Comparison of ENCODE assay signal across 31 cellular contexts in the genomic region with DNA sequence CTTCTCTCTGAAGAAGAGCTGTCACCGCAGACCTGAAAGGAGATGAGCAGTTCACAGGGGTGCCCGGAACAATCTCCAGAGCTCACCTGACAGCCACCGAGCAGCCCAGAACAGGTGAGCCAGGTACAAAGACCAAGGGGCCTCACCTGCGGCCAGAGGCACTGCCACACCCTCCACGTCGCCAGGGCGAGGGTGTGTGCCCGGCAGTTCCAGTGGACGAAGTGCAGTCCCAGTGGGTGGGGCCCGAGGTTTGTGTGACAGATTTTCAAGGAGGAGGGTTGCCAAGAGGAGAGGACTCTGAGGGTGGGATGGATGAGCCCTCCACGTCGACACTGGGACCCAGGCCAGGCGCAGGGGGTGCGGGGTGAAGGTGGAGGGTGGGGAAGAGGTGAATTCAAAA.
DNase-seq lines count a peak whose midpoint lies in the region; ATAC-seq, FAIRE-seq and TF ChIP-seq lines count a peak whose summit lies in the region.
"Had no signal": no experiment of that assay in that cellular context is flagged by ENCODE, and none has a peak within 500 bp of the region (broad histone marks: within the 10 kb centered on the region; RNA-seq: fewer than 3 reads in every experiment).

No MANE protein-coding gene starts in this region.

- H3K9ac ChIP-seq in liver (ENCODE audit: low read depth in 1 of 2, low read length in 2 of 2) (no peak overlapping the region), HepG2 (ENCODE audit: insufficient read depth, low read depth, low read length) (no peak overlapping the region), mucosa of stomach (ENCODE audit: low read length) (peak overlapping the region; percentile 66)
- H3K9ac ChIP-seq: parathyroid adenoma had no signal

- H3K9me3 ChIP-seq in liver (ENCODE audit: control insufficient read depth in 4 of 4, low read length in 3 of 4) (no peaks in the 10 kb centered on the region), HepG2 (ENCODE audit: low read length) (no peaks in the 10 kb centered on the region), mucosa of stomach (ENCODE audit: control insufficient read depth, low read length) (no peaks in the 10 kb centered on the region)
- H3K9me3 ChIP-seq: BE2C, esophagus muscularis mucosa, SJSA1, vagina had no signal

- H3K4me2 ChIP-seq in HepG2 (ENCODE audit: low read depth, low read length) = no peak overlapping the region

- H3K4me3 ChIP-seq in liver (ENCODE audit: low read depth in 1 of 3, low read length in 3 of 3) (no peak overlapping the region), HepG2 (replicated peaks in 1 of 3; ENCODE audit: insufficient read depth in 1 of 3, low read depth in 2 of 3, low read length in 3 of 3) (no peak overlapping the region), mucosa of stomach (ENCODE audit: low read length) (no peak overlapping the region)
- H3K4me3 ChIP-seq: cardiac muscle cell, esophagus muscularis mucosa, SJSA1, vagina had no signal

- no peak for TF ChIP-seq POLR2A in HepG2 (IDR thresholded peaks at IDR 0.05; ENCODE audit: insufficient read depth in 1 of 2, low read depth in 2 of 2, low read length in 2 of 2)

- H3K36me3 ChIP-seq in liver (ENCODE audit: control insufficient read depth in 4 of 4, insufficient read depth in 3 of 4, low read depth in 1 of 4, low read length in 3 of 4) (no peaks in the 10 kb centered on the region), HepG2 (replicated peaks in 1 of 2; ENCODE audit: control insufficient read depth in 1 of 2, insufficient read depth in 2 of 2, low read length in 2 of 2) (no peaks in the 10 kb centered on the region), mucosa of stomach (ENCODE audit: control insufficient read depth, insufficient read depth, low read length) (peaks cover under 1% of the 10 kb centered on the region)
- H3K36me3 ChIP-seq: BE2C, cardiac muscle cell, esophagus muscularis mucosa, SJSA1, vagina had no signal

- TF ChIP-seq EP300 in HepG2 (IDR thresholded peaks at IDR 0.05; ENCODE audit: low read depth in 2 of 2, low read length in 2 of 2) (no peak), HepG2 (CRISPR knock-in tag; IDR thresholded peaks at IDR 0.05; ENCODE audit: borderline replicate concordance) (no peak)

- POLR2A ChIA-PET in HepG2 (lab: Yijun Ruan, JAX) = no interaction called here

- H4K20me1 ChIP-seq in HepG2 (ENCODE audit: insufficient read depth, low read length) = no peaks in the 10 kb centered on the region

- in situ Hi-C loops in HepG2 (cut with HindIII; ENCODE audit: extremely low pct_ligation_motif_present, low pct_unique_long_range_greater_than_20kb) = no loop called here

- H2AFZ ChIP-seq in HepG2 (ENCODE audit: low read length) = no peak overlapping the region
- H2AFZ ChIP-seq: parathyroid adenoma had no signal

- no TSS peak for BruUV-seq in HepG2 (replicated peaks; lab: Mats Ljungman, UMichigan)

- no peak for FAIRE-seq in HepG2 (lab: Jason Lieb, UNC)
- FAIRE-seq: RCC 7860, TTC549 had no signal

- CTCF ChIA-PET in HepG2 (lab: Yijun Ruan, JAX; ENCODE audit: low intra/inter-chr PET ratio, low total read pairs) = no interaction called here

- TF ChIP-seq RAD21 in liver (IDR thresholded peaks at IDR 0.05) (no peak), HepG2 (CRISPR knock-in tag; IDR thresholded peaks at IDR 0.05) (no peak)

- WGBS in liver = 40% methylated on average over 14 of the region's 14 CpGs
- WGBS in HepG2 (ENCODE audit: low lambda C conversion rate) = 18% methylated on average over 12 of the region's 14 CpGs

- H3K79me2 ChIP-seq in HepG2 (ENCODE audit: insufficient read depth, low read length) = no peaks in the 10 kb centered on the region
- H3K79me2 ChIP-seq: parathyroid adenoma had no signal

- H3K27ac ChIP-seq in liver (ENCODE audit: low read depth in 1 of 2, low read length in 2 of 2) (peak overlapping the region; percentile 39 to 87), HepG2 (ENCODE audit: extremely low read length, insufficient read depth, low read length) (no peak overlapping the region)
- H3K27ac ChIP-seq: cardiac muscle cell, esophagus muscularis mucosa, foreskin keratinocyte, parathyroid adenoma, SJSA1, vagina had no signal

- H3K4me1 ChIP-seq in liver (ENCODE audit: control insufficient read depth in 4 of 4, insufficient read depth in 4 of 4, low read length in 3 of 4) (peaks cover 19 to 49% (median 37%) of the 10 kb centered on the region in 4 donors), HepG2 (ENCODE audit: insufficient read depth, low read length) (peaks cover 24% of the 10 kb centered on the region), mucosa of stomach (ENCODE audit: control insufficient read depth, insufficient read depth, low read length) (peaks cover 49% of the 10 kb centered on the region)
- H3K4me1 ChIP-seq: esophagus muscularis mucosa, foreskin keratinocyte, SJSA1, vagina had no signal

- intact Hi-C loops in HepG2 (cut with micrococcal nuclease; ENCODE audit: unreplicated experiment) = loop anchor here (10.0 kb wide), 1 partner anchor 58 kb away; the partner anchor contains the start of gene SMPD3

- TF ChIP-seq CTCF in liver (IDR thresholded peaks at IDR 0.05; ENCODE audit: low read depth, low read length, missing input control) = no peak
- no peak for TF ChIP-seq CTCF in HepG2 (CRISPR knock-in tag; IDR thresholded peaks at IDR 0.05)

- ATAC-seq in HepG2 (no peak), esophagus mucosa (peak; percentile 67), GM18909 (IDR thresholded peaks at IDR 0.05; ENCODE audit: poor library complexity, unreplicated experiment) (no peak)
- ATAC-seq: foreskin keratinocyte; stimulated activated effector memory CD8-positive, alpha-beta T cell treated with anti-CD3 and anti-CD28 coated beads, Interleukin-12 subunit alpha, Interleukin-12 subunit beta, amount 100 ng/mL, for 72 hours had no signal

- DNase-seq in HepG2 (ENCODE audit: low spot score) (no peak), GM19240 (ENCODE audit: insufficient read length, low spot score) (no peak), hepatic stellate cell (ENCODE audit: low spot score) (no peak), germinal center (ENCODE audit: low spot score) (no peak)
- DNase-seq: activated CD4-positive, alpha-beta memory T cell treated with anti-CD3 and anti-CD28 coated beads, Interleukin-2, amount 10 ng/mL, durations not matched to agents 7 days and 5 days; activated CD4-positive, alpha-beta T cell treated with anti-CD3 and anti-CD28 coated beads for 1 hour; activated effector memory CD4-positive, alpha-beta T cell treated with Interleukin-2 at 50 U/mL for 16 hours; activated naive CD8-positive, alpha-beta T cell treated with anti-CD3 and anti-CD28 coated beads for 36 hours; BE2C; cortex of kidney; DMS53; foreskin keratinocyte; IMR-90; left cardiac atrium; NCI-H1048; NCI-H187; NCI-H524 treated with DMSO at 0.1 percent for 48 hours; right cardiac atrium; stimulated activated CD4-positive, alpha-beta T cell treated with anti-CD3 and anti-CD28 coated beads, Interleukin-4, amount 100 ng/mL, for 24 hours had no signal

- H3K27me3 ChIP-seq in liver (ENCODE audit: control insufficient read depth in 4 of 4, insufficient read depth in 4 of 4, low read length in 3 of 4) (no peaks in the 10 kb centered on the region), HepG2 (ENCODE audit: control insufficient read depth in 1 of 2, insufficient read depth in 2 of 2, low read length in 2 of 2) (peaks cover 0 to 22% of the 10 kb centered on the region in 2 experiments; a peak in 4 of 5 replicates), mucosa of stomach (ENCODE audit: control insufficient read depth, insufficient read depth, low read length) (no peaks in the 10 kb centered on the region)
- H3K27me3 ChIP-seq: BE2C, cardiac muscle cell, esophagus muscularis mucosa, SJSA1, vagina had no signal

TF ChIP-seq in liver, 16 proteins besides CTCF, POLR2A, EP300 and RAD21:
- TF ChIP-seq MAX (IDR thresholded peaks at IDR 0.05) (no peak), FOXA1 (IDR thresholded peaks at IDR 0.05) (no peak), HNF4A (conservative IDR thresholded peaks at IDR 0.05) (peak in 1 of 2 donors; percentile 62)

TF ChIP-seq in HepG2, 621 proteins besides CTCF, POLR2A, EP300 and RAD21 (continues in another document):
- TF ChIP-seq HCFC1 (IDR thresholded peaks at IDR 0.05; ENCODE audit: low read depth, low read length) (no peak), JUND (CRISPR knock-in tag; IDR thresholded peaks at IDR 0.05) (no peak), KDM6A (CRISPR knock-in tag; IDR thresholded peaks at IDR 0.05; ENCODE audit: low read depth) (no peak), ZNF770 (CRISPR knock-in tag; IDR thresholded peaks at IDR 0.05) (no peak), THAP11 (CRISPR knock-in tag; IDR thresholded peaks at IDR 0.05) (no peak), SMARCE1 (IDR thresholded peaks at IDR 0.05; ENCODE audit: borderline replicate concordance) (no peak), TGIF2 (CRISPR knock-in tag; IDR thresholded peaks at IDR 0.05) (no peak), ZNF589 (CRISPR knock-in tag; conservative IDR thresholded peaks at IDR 0.05) (no peak), SMAD1 (CRISPR knock-in tag; IDR thresholded peaks at IDR 0.05; ENCODE audit: borderline replicate concordance, low read depth) (no peak)
- TF ChIP-seq, protein P1, sequence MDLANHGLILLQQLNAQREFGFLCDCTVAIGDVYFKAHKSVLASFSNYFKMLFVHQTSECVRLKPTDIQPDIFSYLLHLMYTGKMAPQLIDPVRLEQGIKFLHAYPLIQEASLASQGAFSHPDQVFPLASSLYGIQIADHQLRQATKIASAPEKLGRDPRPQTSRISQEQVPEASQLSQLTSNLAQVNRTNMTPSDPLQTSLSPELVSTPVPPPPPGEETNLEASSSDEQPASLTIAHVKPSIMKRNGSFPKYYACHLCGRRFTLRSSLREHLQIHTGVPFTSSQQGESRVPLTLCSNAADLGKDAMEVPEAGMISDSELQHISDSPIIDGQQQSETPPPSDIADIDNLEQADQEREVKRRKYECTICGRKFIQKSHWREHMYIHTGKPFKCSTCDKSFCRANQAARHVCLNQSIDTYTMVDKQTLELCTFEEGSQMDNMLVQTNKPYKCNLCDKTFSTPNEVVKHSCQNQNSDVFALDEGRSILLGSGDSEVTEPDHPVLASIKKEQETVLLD (CRISPR knock-in tag; IDR thresholded peaks at IDR 0.05; ENCODE audit: low read depth) = no peak
